ENCODE assay signal across 18 cellular contexts in the genomic region with DNA sequence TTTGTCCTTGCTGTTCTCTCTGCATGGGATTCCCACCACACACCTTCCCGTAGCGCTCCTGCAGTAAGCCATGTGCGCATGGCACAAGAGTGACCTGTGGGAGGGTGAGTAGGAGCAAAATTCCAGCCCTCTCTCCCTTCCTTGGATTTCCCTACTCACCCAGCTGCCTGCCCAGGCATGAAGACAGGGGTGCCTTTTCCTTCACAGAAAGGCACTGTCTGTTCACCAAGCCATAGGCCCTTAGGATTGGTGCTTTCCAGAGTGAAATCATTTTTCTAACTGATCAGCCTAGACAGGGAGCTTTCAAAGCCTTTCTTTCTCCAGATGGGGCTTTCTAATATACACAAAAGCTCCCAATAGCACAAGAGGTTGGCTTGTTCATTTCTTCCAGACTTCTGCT.
DNase-seq lines count a peak whose midpoint lies in the region; TF ChIP-seq lines count a peak whose summit lies in the region.
"Had no signal": no experiment of that assay in that cellular context is flagged by ENCODE, and none has a peak within 500 bp of the region (broad histone marks: within the 10 kb centered on the region; RNA-seq: fewer than 3 reads in every experiment).

No MANE protein-coding gene starts in this region.

- H3K4me3 ChIP-seq in H7 (ENCODE audit: insufficient read depth, low read depth, low read length), result no peak overlapping the region
- no peak overlapping the region for H3K4me3 ChIP-seq in left ventricle myocardium inferior
- no peak overlapping the region for H3K4me3 ChIP-seq in neural progenitor cell
- H3K4me3 ChIP-seq: SJCRH30 had no signal

- intact Hi-C loops in left ventricle myocardium inferior (cut with micrococcal nuclease), result no loop called here

- H3K4me2 ChIP-seq in neural progenitor cell, result no peak overlapping the region

- H3K79me2 ChIP-seq in neural progenitor cell (ENCODE audit: low read depth), result peaks cover 36% of the 10 kb centered on the region

- H3K27me3 Mint-ChIP-seq in glutamatergic neuron (ENCODE audit: unreplicated experiment) (peaks cover 1% of the 10 kb centered on the region), neural progenitor cell (ENCODE audit: insufficient read depth, low read depth) (no peaks in the 10 kb centered on the region)

- H3K9ac ChIP-seq in neural progenitor cell, result no peak overlapping the region

- H4K20me1 ChIP-seq in neural progenitor cell (ENCODE audit: low read depth), result peaks cover 8% of the 10 kb centered on the region

- DNase-seq in H7 (peak; percentile 9), caudate nucleus (lab: John Stamatoyannopoulos, UW) (no peak), glutamatergic neuron (no peak), substantia nigra (lab: John Stamatoyannopoulos, UW) (no peak), left ventricle myocardium inferior (no peak), NCI-H446 (lab: John Stamatoyannopoulos, UW) (no peak), neural progenitor cell (ENCODE audit: low spot score) (no peak)
- DNase-seq: COR-L47, GF-D8, KG1, NCI-H1048, NCI-H1436 treated with DMSO at 0.1 percent for 48 hours, NCI-H2029 treated with DMSO at 0.1 percent for 48 hours, NCI-H2171 treated with DMSO at 0.1 percent for 48 hours, NCI-H748 treated with DMSO at 0.1 percent for 48 hours, SJCRH30 had no signal

- H3K4me3 Mint-ChIP-seq in glutamatergic neuron (ENCODE audit: unreplicated experiment) (no peak overlapping the region), neural progenitor cell (no peak overlapping the region)
- H3K4me3 Mint-ChIP-seq: CD14-positive monocyte had no signal

- no peaks in the 10 kb centered on the region for H3K27me3 ChIP-seq in H7 (ENCODE audit: control insufficient read depth, insufficient read depth, low read length)
- no peaks in the 10 kb centered on the region for H3K27me3 ChIP-seq in left ventricle myocardium inferior (ENCODE audit: low read depth)
- H3K27me3 ChIP-seq in neural progenitor cell, result no peaks in the 10 kb centered on the region

- no peaks in the 10 kb centered on the region for H3K9me3 ChIP-seq in left ventricle myocardium inferior (replicated peaks)
- H3K9me3 ChIP-seq in neural progenitor cell (ENCODE audit: low read depth), result no peaks in the 10 kb centered on the region
- H3K9me3 ChIP-seq: SJCRH30 had no signal

- no peak overlapping the region for H2AFZ ChIP-seq in neural progenitor cell (replicated peaks)

- H3K27ac ChIP-seq in caudate nucleus (ENCODE audit: low read depth, low read length) (peak overlapping the region; percentile 24), substantia nigra (ENCODE audit: low read depth, low read length, poor library complexity, severe bottlenecking) (peak overlapping the region; percentile 68), left ventricle myocardium inferior (replicated peaks) (no peak overlapping the region), neural progenitor cell (no peak overlapping the region)
- H3K27ac ChIP-seq: RWPE1, SJCRH30 had no signal

- TF ChIP-seq CTCF in glutamatergic neuron (IDR thresholded peaks at IDR 0.05; ENCODE audit: partially characterized antibody, unreplicated experiment), result no peak
- no peak for TF ChIP-seq CTCF in left ventricle myocardium inferior (IDR thresholded peaks at IDR 0.05; ENCODE audit: borderline replicate concordance)
- TF ChIP-seq CTCF in neural progenitor cell (IDR thresholded peaks at IDR 0.05), result no peak

- H3K36me3 Mint-ChIP-seq in glutamatergic neuron (ENCODE audit: unreplicated experiment), result no peaks in the 10 kb centered on the region
- H3K36me3 Mint-ChIP-seq in neural progenitor cell, result peaks cover 16% of the 10 kb centered on the region
- H3K36me3 Mint-ChIP-seq: CD14-positive monocyte had no signal

- H3K9me3 Mint-ChIP-seq in glutamatergic neuron (ENCODE audit: unreplicated experiment) (peaks cover 3% of the 10 kb centered on the region), neural progenitor cell (no peaks in the 10 kb centered on the region)

- H3K4me1 ChIP-seq in left ventricle myocardium inferior, result no peaks in the 10 kb centered on the region
- peaks cover 4% of the 10 kb centered on the region for H3K4me1 ChIP-seq in neural progenitor cell
- H3K4me1 ChIP-seq: SJCRH30 had no signal

- H3K4me1 Mint-ChIP-seq in glutamatergic neuron (ENCODE audit: low read depth, unreplicated experiment) (peaks cover 25% of the 10 kb centered on the region), neural progenitor cell (peaks cover 8% of the 10 kb centered on the region)

- H3F3A ChIP-seq in neural progenitor cell (ENCODE audit: low read depth), result peaks cover 4% of the 10 kb centered on the region

- H3K36me3 ChIP-seq in H7 (replicated peaks; ENCODE audit: control insufficient read depth, insufficient read depth, low read length) (peaks cover 4% of the 10 kb centered on the region; the same call in 1 of the 2 replicates), left ventricle myocardium inferior (peaks cover 8% of the 10 kb centered on the region), neural progenitor cell (peaks cover 4% of the 10 kb centered on the region)
- H3K36me3 ChIP-seq: SJCRH30 had no signal

- H3K27ac Mint-ChIP-seq in glutamatergic neuron (ENCODE audit: unreplicated experiment), result peak overlapping the region; percentile 59
- H3K27ac Mint-ChIP-seq in neural progenitor cell, result no peak overlapping the region

Comparison
In these comparisons a context has a peak if more than half of its experiments do, and no peak if none do; other contexts are left out.
1. H3K27ac ChIP-seq: peak in caudate nucleus (single experiment) and substantia nigra (single experiment); none in left ventricle myocardium inferior (single experiment) and neural progenitor cell (single experiment).